Comparison of ENCODE assay signal across 19 cellular contexts in genomic region chr12:1006255-1006654, GRCh38.
"Had no signal": no experiment of that assay in that cellular context is flagged by ENCODE, and none has a peak within 500 bp of the region (broad histone marks: within the 10 kb centered on the region; RNA-seq: fewer than 3 reads in every experiment).

No MANE protein-coding gene starts in this region.

- H3K36me3 Mint-ChIP-seq: natural killer cell had no signal

- H3K27me3 ChIP-seq: dorsolateral prefrontal cortex, heart right ventricle, sigmoid colon, testis, tibial nerve, upper lobe of right lung had no signal

- H3K27ac Mint-ChIP-seq: mesothelial cell of epicardium; natural killer cell; stimulated activated naive B cell treated with anti-CD40 and anti-IgM and Interleukin-4, amounts not matched to agents 10 μg/mL and 1 μg/mL and 100 μg/mL, for 72 hours had no signal

- H3K4me3 ChIP-seq: dorsolateral prefrontal cortex, heart right ventricle, sigmoid colon, skin epidermis, testis, tibial nerve, upper lobe of right lung had no signal

- H3K9me3 Mint-ChIP-seq: mesothelial cell of epicardium; natural killer cell; neural crest cell; stimulated activated naive B cell treated with anti-CD40 and anti-IgM and Interleukin-4, amounts not matched to agents 10 μg/mL and 1 μg/mL and 100 μg/mL, for 72 hours; stimulated activated naive CD8-positive, alpha-beta T cell treated with anti-CD3 and anti-CD28 coated beads, Interleukin-15, amount 100 ng/mL, for 72 hours had no signal

- H3K27ac ChIP-seq: dorsolateral prefrontal cortex, heart right ventricle, sigmoid colon, skin epidermis, testis, tibial nerve, upper lobe of right lung had no signal

- H3K9me3 ChIP-seq: heart right ventricle, sigmoid colon, testis, tibial nerve, upper lobe of right lung had no signal

- H3K4me1 Mint-ChIP-seq: mesothelial cell of epicardium had no signal

- DNase-seq: cortex of kidney; dorsolateral prefrontal cortex; effector memory CD4-positive, alpha-beta T cell; erythroblast; heart right ventricle; hypothalamus; natural killer cell; posterior cingulate gyrus; sigmoid colon; stimulated activated CD4-positive, alpha-beta T cell treated with anti-CD3 and anti-CD28 coated beads, Interleukin-2, amount 100 ng/mL, for 24 hours; stimulated activated CD4-positive, alpha-beta T cell treated with anti-CD3 and anti-CD28 coated beads, Interleukin-4, amount 100 ng/mL, for 4 hours; stimulated activated naive B cell treated with anti-CD40 and anti-IgM and Interleukin-4, amounts not matched to agents 10 μg/mL and 1 μg/mL and 100 μg/mL, for 72 hours; stimulated activated naive CD8-positive, alpha-beta T cell treated with anti-CD3 and anti-CD28 coated beads, Interleukin-15, amount 100 ng/mL, for 72 hours; testis; upper lobe of right lung had no signal

- H3K4me3 Mint-ChIP-seq: mesothelial cell of epicardium; natural killer cell; neural crest cell; stimulated activated naive B cell treated with anti-CD40 and anti-IgM and Interleukin-4, amounts not matched to agents 10 μg/mL and 1 μg/mL and 100 μg/mL, for 72 hours; stimulated activated naive CD8-positive, alpha-beta T cell treated with anti-CD3 and anti-CD28 coated beads, Interleukin-15, amount 100 ng/mL, for 72 hours had no signal

- H3K27me3 Mint-ChIP-seq: stimulated activated naive B cell treated with anti-CD40 and anti-IgM and Interleukin-4, amounts not matched to agents 10 μg/mL and 1 μg/mL and 100 μg/mL, for 72 hours; stimulated activated naive CD8-positive, alpha-beta T cell treated with anti-CD3 and anti-CD28 coated beads, Interleukin-15, amount 100 ng/mL, for 72 hours had no signal

- H3K4me1 ChIP-seq: upper lobe of right lung had no signal
